In the genomic region with DNA sequence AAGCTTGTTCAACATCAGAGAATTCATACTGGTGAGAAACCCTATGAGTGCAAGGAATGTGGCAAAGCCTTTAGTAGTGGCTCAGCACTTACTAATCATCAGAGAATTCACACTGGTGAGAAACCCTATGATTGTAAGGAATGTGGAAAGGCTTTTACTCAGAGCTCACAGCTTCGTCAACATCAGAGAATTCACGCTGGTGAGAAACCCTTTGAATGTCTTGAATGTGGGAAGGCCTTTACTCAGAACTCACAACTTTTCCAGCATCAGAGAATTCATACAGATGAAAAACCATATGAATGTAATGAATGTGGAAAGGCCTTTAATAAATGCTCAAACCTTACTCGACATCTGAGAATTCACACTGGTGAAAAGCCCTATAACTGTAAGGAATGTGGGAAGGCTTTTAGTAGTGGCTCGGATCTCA, we compare ENCODE assay signal across 2 cellular contexts.
A peak's percentile ranks its signal among the peaks of the same experiment; 100 is the strongest.
TF ChIP-seq lines count a peak whose summit lies in the region.

No MANE protein-coding gene starts in this region.

TF ChIP-seq in HEK293, 187 proteins besides CTCF, POLR2A, EP300 and RAD21 (continues in another document):
- TF ChIP-seq, protein P1, sequence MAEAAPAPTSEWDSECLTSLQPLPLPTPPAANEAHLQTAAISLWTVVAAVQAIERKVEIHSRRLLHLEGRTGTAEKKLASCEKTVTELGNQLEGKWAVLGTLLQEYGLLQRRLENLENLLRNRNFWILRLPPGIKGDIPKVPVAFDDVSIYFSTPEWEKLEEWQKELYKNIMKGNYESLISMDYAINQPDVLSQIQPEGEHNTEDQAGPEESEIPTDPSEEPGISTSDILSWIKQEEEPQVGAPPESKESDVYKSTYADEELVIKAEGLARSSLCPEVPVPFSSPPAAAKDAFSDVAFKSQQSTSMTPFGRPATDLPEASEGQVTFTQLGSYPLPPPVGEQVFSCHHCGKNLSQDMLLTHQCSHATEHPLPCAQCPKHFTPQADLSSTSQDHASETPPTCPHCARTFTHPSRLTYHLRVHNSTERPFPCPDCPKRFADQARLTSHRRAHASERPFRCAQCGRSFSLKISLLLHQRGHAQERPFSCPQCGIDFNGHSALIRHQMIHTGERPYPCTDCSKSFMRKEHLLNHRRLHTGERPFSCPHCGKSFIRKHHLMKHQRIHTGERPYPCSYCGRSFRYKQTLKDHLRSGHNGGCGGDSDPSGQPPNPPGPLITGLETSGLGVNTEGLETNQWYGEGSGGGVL (tag by site-specific recombination; IDR thresholded peaks at IDR 0.05): no peak
- no peak for TF ChIP-seq EGR2 (tag by site-specific recombination; IDR thresholded peaks at IDR 0.05; ENCODE audit: low read depth)
- TF ChIP-seq, protein P2, sequence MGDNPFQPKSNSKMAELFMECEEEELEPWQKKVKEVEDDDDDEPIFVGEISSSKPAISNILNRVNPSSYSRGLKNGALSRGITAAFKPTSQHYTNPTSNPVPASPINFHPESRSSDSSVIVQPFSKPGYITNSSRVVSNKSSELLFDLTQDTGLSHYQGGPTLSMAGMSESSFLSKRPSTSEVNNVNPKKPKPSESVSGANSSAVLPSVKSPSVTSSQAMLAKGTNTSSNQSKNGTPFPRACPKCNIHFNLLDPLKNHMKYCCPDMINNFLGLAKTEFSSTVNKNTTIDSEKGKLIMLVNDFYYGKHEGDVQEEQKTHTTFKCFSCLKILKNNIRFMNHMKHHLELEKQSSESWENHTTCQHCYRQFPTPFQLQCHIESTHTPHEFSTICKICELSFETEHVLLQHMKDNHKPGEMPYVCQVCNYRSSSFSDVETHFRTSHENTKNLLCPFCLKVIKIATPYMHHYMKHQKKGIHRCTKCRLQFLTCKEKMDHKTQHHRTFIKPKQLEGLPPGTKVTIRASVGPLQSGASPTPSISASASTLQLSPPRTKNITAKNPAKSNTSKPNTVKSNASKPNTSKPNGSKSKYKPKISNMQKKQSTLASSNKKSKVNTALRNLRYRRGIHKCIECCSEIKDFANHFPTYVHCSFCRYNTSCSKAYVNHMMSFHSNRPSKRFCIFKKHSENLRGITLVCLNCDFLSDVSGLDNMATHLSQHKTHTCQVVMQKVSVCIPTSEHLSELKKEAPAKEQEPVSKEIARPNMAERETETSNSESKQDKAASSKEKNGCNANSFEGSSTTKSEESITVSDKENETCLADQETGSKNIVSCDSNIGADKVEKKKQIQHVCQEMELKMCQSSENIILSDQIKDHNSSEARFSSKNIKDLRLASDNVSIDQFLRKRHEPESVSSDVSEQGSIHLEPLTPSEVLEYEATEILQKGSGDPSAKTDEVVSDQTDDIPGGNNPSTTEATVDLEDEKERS (tag by site-specific recombination; IDR thresholded peaks at IDR 0.05): peak; percentile 72; the same call in 1 of the 2 replicates
- no peak for TF ChIP-seq ZNF785 (tag by site-specific recombination; IDR thresholded peaks at IDR 0.05)
- peak; percentile 100 for TF ChIP-seq TRIM28 (IDR thresholded peaks at IDR 0.05; ENCODE audit: borderline replicate concordance, low read length)
- peak; percentile 99 for TF ChIP-seq SETDB1 (IDR thresholded peaks at IDR 0.05; ENCODE audit: insufficient read length, low read length)
- TF ChIP-seq, protein P3, sequence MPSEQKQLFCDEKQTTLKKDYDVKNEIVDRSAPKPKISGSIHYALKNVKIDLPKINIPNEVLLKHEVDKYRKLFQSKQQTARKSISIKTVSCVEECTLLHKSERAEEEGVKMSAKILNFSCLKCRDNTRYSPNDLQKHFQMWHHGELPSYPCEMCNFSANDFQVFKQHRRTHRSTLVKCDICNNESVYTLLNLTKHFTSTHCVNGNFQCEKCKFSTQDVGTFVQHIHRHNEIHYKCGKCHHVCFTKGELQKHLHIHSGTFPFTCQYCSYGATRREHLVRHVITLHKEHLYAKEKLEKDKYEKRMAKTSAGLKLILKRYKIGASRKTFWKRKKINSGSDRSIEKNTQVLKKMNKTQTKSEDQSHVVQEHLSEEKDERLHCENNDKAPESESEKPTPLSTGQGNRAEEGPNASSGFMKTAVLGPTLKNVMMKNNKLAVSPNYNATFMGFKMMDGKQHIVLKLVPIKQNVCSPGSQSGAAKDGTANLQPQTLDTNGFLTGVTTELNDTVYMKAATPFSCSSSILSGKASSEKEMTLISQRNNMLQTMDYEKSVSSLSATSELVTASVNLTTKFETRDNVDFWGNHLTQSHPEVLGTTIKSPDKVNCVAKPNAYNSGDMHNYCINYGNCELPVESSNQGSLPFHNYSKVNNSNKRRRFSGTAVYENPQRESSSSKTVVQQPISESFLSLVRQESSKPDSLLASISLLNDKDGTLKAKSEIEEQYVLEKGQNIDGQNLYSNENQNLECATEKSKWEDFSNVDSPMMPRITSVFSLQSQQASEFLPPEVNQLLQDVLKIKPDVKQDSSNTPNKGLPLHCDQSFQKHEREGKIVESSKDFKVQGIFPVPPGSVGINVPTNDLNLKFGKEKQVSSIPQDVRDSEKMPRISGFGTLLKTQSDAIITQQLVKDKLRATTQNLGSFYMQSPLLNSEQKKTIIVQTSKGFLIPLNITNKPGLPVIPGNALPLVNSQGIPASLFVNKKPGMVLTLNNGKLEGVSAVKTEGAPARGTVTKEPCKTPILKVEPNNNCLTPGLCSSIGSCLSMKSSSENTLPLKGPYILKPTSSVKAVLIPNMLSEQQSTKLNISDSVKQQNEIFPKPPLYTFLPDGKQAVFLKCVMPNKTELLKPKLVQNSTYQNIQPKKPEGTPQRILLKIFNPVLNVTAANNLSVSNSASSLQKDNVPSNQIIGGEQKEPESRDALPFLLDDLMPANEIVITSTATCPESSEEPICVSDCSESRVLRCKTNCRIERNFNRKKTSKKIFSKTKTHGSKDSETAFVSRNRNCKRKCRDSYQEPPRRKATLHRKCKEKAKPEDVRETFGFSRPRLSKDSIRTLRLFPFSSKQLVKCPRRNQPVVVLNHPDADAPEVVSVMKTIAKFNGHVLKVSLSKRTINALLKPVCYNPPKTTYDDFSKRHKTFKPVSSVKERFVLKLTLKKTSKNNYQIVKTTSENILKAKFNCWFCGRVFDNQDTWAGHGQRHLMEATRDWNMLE (tag by site-specific recombination; conservative IDR thresholded peaks at IDR 0.05; ENCODE audit: low read depth): peak; percentile 38; the same call in 1 of the 2 replicates
- TF ChIP-seq ZNF837 (tag by site-specific recombination; IDR thresholded peaks at IDR 0.05): no peak
- TF ChIP-seq, protein P4, sequence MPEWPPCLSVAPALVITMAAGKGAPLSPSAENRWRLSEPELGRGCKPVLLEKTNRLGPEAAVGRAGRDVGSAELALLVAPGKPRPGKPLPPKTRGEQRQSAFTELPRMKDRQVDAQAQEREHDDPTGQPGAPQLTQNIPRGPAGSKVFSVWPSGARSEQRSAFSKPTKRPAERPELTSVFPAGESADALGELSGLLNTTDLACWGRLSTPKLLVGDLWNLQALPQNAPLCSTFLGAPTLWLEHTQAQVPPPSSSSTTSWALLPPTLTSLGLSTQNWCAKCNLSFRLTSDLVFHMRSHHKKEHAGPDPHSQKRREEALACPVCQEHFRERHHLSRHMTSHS (tag by site-specific recombination; IDR thresholded peaks at IDR 0.05): no peak
- peak; percentile 98 for TF ChIP-seq ZNF274 (IDR thresholded peaks at IDR 0.05; ENCODE audit: low read length)
- TF ChIP-seq ZNF274 (tag by site-specific recombination; IDR thresholded peaks at IDR 0.05; ENCODE audit: borderline replicate concordance): peak; percentile 99
- no peak for TF ChIP-seq HOXA7 (CRISPR knock-in tag; IDR thresholded peaks at IDR 0.05; ENCODE audit: borderline replicate concordance)
- TF ChIP-seq ZNF121 (tag by site-specific recombination; IDR thresholded peaks at IDR 0.05): no peak
- no peak for TF ChIP-seq GLIS1 (tag by site-specific recombination; IDR thresholded peaks at IDR 0.05)

TF ChIP-seq in K562, 482 proteins besides CTCF, POLR2A, EP300 and RAD21:
- TF ChIP-seq TRIM28 (IDR thresholded peaks at IDR 0.05) (peak; percentile 72; the same call in 1 of the 2 replicates), THRAP3 (IDR thresholded peaks at IDR 0.05; ENCODE audit: borderline replicate concordance) (no peak), HNRNPLL (IDR thresholded peaks at IDR 0.05; ENCODE audit: low read depth, low read length, poor library complexity, severe bottlenecking) (no peak), U2AF1 (optimal IDR thresholded peaks at IDR 0.05; ENCODE audit: low read depth, low read length) (no peak), ZEB2 (IDR thresholded peaks at IDR 0.05) (no peak), CBX5 (IDR thresholded peaks at IDR 0.05; ENCODE audit: borderline replicate concordance, low read depth) (no peak), ZNF274 (IDR thresholded peaks at IDR 0.05; ENCODE audit: borderline replicate concordance, low read depth, low read length) (peak; percentile 99), SRSF3 (IDR thresholded peaks at IDR 0.05; ENCODE audit: insufficient read depth, low read length) (no peak), RBM14 (IDR thresholded peaks at IDR 0.05; ENCODE audit: borderline replicate concordance, insufficient read depth, low read depth, low read length) (no peak)
- TF ChIP-seq, protein P5, sequence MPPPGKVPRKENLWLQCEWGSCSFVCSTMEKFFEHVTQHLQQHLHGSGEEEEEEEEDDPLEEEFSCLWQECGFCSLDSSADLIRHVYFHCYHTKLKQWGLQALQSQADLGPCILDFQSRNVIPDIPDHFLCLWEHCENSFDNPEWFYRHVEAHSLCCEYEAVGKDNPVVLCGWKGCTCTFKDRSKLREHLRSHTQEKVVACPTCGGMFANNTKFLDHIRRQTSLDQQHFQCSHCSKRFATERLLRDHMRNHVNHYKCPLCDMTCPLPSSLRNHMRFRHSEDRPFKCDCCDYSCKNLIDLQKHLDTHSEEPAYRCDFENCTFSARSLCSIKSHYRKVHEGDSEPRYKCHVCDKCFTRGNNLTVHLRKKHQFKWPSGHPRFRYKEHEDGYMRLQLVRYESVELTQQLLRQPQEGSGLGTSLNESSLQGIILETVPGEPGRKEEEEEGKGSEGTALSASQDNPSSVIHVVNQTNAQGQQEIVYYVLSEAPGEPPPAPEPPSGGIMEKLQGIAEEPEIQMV (tag; conservative IDR thresholded peaks at IDR 0.05; ENCODE audit: low read depth): no peak
- TF ChIP-seq, protein P6, sequence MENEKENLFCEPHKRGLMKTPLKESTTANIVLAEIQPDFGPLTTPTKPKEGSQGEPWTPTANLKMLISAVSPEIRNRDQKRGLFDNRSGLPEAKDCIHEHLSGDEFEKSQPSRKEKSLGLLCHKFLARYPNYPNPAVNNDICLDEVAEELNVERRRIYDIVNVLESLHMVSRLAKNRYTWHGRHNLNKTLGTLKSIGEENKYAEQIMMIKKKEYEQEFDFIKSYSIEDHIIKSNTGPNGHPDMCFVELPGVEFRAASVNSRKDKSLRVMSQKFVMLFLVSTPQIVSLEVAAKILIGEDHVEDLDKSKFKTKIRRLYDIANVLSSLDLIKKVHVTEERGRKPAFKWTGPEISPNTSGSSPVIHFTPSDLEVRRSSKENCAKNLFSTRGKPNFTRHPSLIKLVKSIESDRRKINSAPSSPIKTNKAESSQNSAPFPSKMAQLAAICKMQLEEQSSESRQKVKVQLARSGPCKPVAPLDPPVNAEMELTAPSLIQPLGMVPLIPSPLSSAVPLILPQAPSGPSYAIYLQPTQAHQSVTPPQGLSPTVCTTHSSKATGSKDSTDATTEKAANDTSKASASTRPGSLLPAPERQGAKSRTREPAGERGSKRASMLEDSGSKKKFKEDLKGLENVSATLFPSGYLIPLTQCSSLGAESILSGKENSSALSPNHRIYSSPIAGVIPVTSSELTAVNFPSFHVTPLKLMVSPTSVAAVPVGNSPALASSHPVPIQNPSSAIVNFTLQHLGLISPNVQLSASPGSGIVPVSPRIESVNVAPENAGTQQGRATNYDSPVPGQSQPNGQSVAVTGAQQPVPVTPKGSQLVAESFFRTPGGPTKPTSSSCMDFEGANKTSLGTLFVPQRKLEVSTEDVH (IDR thresholded peaks at IDR 0.05; ENCODE audit: low read depth, partially characterized antibody): no peak
